Comparison of ENCODE assay signal across 11 cellular contexts in the genomic region with DNA sequence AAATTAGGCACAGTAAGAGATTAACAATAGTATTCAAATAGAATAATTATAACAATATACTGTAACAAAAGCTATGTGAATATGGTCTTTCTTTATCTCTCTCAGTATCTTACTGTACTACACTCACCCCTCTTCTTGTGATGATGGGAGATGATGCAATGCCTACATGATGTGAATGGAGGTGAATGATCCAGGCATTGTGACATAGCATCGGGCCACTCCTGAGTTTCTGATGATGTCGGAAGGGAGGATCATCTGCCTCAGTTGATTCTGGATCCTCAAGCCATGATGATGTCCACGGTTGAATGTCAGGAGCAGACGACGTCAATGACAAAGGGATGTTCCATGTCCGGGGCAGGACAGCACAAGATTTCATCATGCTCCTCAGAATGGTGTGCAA.
DNase-seq lines count a peak whose midpoint lies in the region; ATAC-seq and TF ChIP-seq lines count a peak whose summit lies in the region.
"Had no signal": no experiment of that assay in that cellular context is flagged by ENCODE, and none has a peak within 500 bp of the region (broad histone marks: within the 10 kb centered on the region; RNA-seq: fewer than 3 reads in every experiment).

No MANE protein-coding gene starts in this region.

- peaks cover 4% of the 10 kb centered on the region for H3K9me3 ChIP-seq in left ventricle myocardium inferior (replicated peaks)
- H3K9me3 ChIP-seq in WERI-Rb-1 (ENCODE audit: severe bottlenecking), result peaks cover 14% of the 10 kb centered on the region
- H3K9me3 ChIP-seq in mesodermal cell (ENCODE audit: control insufficient read depth, low read length), result no peaks in the 10 kb centered on the region
- no peaks in the 10 kb centered on the region for H3K9me3 ChIP-seq in SJCRH30 (replicated peaks)
- H3K9me3 ChIP-seq: BE2C, Caco-2, HAP-1 had no signal

- DNase-seq in left ventricle myocardium inferior, result no peak
- no peak for DNase-seq in left ventricle myocardium superior
- no peak for DNase-seq in WERI-Rb-1
- DNase-seq in NOMO-1 (lab: John Stamatoyannopoulos, UW; ENCODE audit: unreplicated experiment in 2 of 2), result no peak
- DNase-seq in SJCRH30, result no peak
- DNase-seq: BE2C; Caco-2; CD4-positive, CD25-positive, alpha-beta regulatory T cell; GM23248 had no signal

- H3K4me1 ChIP-seq in left ventricle myocardium inferior (peaks cover 21% of the 10 kb centered on the region), mesodermal cell (ENCODE audit: control insufficient read depth, insufficient read depth, low read length, poor library complexity, severe bottlenecking) (peaks cover 17% of the 10 kb centered on the region), SJCRH30 (0 out of 2 replicates have a peak, but pooled peaks cover 4% of the 10 kb centered on the region)
- H3K4me1 ChIP-seq: BE2C, HAP-1 had no signal

- intact Hi-C loops in left ventricle myocardium inferior (cut with micrococcal nuclease) (no loop called here), left ventricle myocardium superior (cut with micrococcal nuclease) (no loop called here)

- no peaks in the 10 kb centered on the region for H3K36me3 ChIP-seq in left ventricle myocardium inferior
- H3K36me3 ChIP-seq in WERI-Rb-1, result no peaks in the 10 kb centered on the region; the same call in 1 of the 2 replicates
- no peaks in the 10 kb centered on the region for H3K36me3 ChIP-seq in mesodermal cell (ENCODE audit: control insufficient read depth, insufficient read depth, low read length)
- no peaks in the 10 kb centered on the region for H3K36me3 ChIP-seq in SJCRH30
- H3K36me3 ChIP-seq: BE2C, HAP-1 had no signal

- WGBS in mesodermal cell (ENCODE audit: insufficient coverage in 2 of 2), 2 experiments, result 91 to 98% methylated on average over 5 of the region's 6 CpGs

- no peak for ATAC-seq in left ventricle myocardium superior

- peak overlapping the region; percentile 57 for H3K27ac ChIP-seq in left ventricle myocardium inferior (replicated peaks)
- peak overlapping the region; percentile 96 for H3K27ac ChIP-seq in WERI-Rb-1
- peak overlapping the region; percentile 82 for H3K27ac ChIP-seq in mesodermal cell (ENCODE audit: low read depth, low read length, severe bottlenecking)
- no peak overlapping the region for H3K27ac ChIP-seq in SJCRH30
- H3K27ac ChIP-seq: GM23248 had no signal

- H3K27me3 ChIP-seq in left ventricle myocardium inferior (ENCODE audit: low read depth), result no peaks in the 10 kb centered on the region
- H3K27me3 ChIP-seq in WERI-Rb-1 (ENCODE audit: insufficient read depth, low read depth, severe bottlenecking), result no peaks in the 10 kb centered on the region
- no peaks in the 10 kb centered on the region for H3K27me3 ChIP-seq in SJCRH30
- H3K27me3 ChIP-seq: BE2C had no signal

- H3K4me3 ChIP-seq in left ventricle myocardium inferior (peak overlapping the region; percentile 35), WERI-Rb-1 (ENCODE audit: low read depth, low read length) (peak overlapping the region; percentile 40), mesodermal cell (ENCODE audit: extremely low read depth, insufficient read depth, low read length, poor library complexity, severe bottlenecking) (no peak overlapping the region), SJCRH30 (no peak overlapping the region)
- H3K4me3 ChIP-seq: GM23248, HAP-1 had no signal

- TF ChIP-seq CTCF in left ventricle myocardium inferior (IDR thresholded peaks at IDR 0.05; ENCODE audit: borderline replicate concordance) (no peak), WERI-Rb-1 (IDR thresholded peaks at IDR 0.05; ENCODE audit: low read depth, low read length) (no peak)

Comparison
In these comparisons a context has a peak if more than half of its experiments do, and no peak if none do; other contexts are left out.
1. H3K4me3 ChIP-seq: peak in left ventricle myocardium inferior (single experiment) and WERI-Rb-1 (single experiment); none in mesodermal cell (single experiment) and SJCRH30 (single experiment).